In the genomic region with DNA sequence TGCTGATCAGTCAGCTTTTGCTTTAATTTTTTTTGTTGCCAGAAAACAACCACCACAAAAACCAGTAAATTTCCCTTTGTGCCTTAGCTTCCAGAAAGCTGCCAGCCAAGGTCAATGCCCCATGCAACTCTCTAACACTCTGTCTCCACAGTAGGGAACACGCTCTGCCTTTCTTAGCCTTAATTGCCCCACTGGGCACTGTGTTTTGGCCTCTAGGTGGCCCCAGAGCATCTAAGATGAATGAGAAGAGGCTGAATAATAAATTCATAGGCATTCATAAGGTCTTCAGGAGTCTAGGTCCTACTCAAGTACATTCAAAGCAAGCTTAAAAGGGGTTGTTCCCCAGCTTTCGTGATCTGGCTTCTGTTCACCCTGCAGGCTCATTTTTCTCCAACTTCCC, we compare ENCODE assay signal across 8 cellular contexts. TPM values are rescaled to one million over a fixed set of nuclear protein-coding genes. Genes with fewer than 3 reads are reported as not detected.
DNase-seq lines count a peak whose midpoint lies in the region; ATAC-seq lines count a peak whose summit lies in the region.

No MANE protein-coding gene starts in this region.

- ATAC-seq in GM21360 (IDR thresholded peaks at IDR 0.05; ENCODE audit: unreplicated experiment): peak; percentile 55
- no peak for ATAC-seq in GM21526 (IDR thresholded peaks at IDR 0.05; ENCODE audit: low FRiP score, unreplicated experiment)
- no peak for ATAC-seq in activated CD4-positive, CD25-positive, alpha-beta regulatory T cell treated with anti-CD3 and anti-CD28 coated beads, Interleukin-2, amount 50 U/mL, for 24 hours
- no peak for ATAC-seq in GM19455 (IDR thresholded peaks at IDR 0.05; ENCODE audit: unreplicated experiment)

- DNase-seq in NCI-H1417 (lab: John Stamatoyannopoulos, UW) (peak; percentile 8 to 41 (median 21)), NCI-H1417 treated with DMSO at 0.1 percent for 48 hours (lab: John Stamatoyannopoulos, UW) (no peak), RPMI7951 (ENCODE audit: low read depth) (peak; percentile 1), left kidney (ENCODE audit: low read depth, low spot score) (peak; percentile 33)

RNA-seq across cellular contexts. Expression of gene PASD1, which starts 57.7 kb away (rescaled TPM):
- not detected in 2 replicates for total RNA-seq in RPMI7951 (2014; rRNA removed; shearing (Covaris generic))
